ENCODE assay signal across 16 cellular contexts in genomic region chr17:64083093-64083492, GRCh38. TPM values are rescaled to one million over a fixed set of nuclear protein-coding genes. Genes with fewer than 3 reads are reported as not detected.
A peak's percentile ranks its signal among the peaks of the same experiment; 100 is the strongest.
DNase-seq lines count a peak whose midpoint lies in the region; ATAC-seq and TF ChIP-seq lines count a peak whose summit lies in the region.
"Had no signal": no experiment of that assay in that cellular context is flagged by ENCODE, and none has a peak within 500 bp of the region (broad histone marks: within the 10 kb centered on the region; RNA-seq: fewer than 3 reads in every experiment).

No MANE protein-coding gene starts in this region.

- H3K4me1 ChIP-seq in A673 (ENCODE audit: insufficient read depth, low read length, poor library complexity, severe bottlenecking) (peaks cover 13% of the 10 kb centered on the region), HCT116 (ENCODE audit: control insufficient read depth in 1 of 2, insufficient read depth in 2 of 2, low read length in 2 of 2) (peaks cover 34 to 60% of the 10 kb centered on the region in 2 experiments)

- no peak for ATAC-seq in HCT116
- ATAC-seq in activated naive CD8-positive, alpha-beta T cell treated with anti-CD3 and anti-CD28 coated beads, Interleukin-2, amount 50 U/mL, for 24 hours = no peak
- no peak for ATAC-seq in naive thymus-derived CD8-positive, alpha-beta T cell
- ATAC-seq in HG03095 (IDR thresholded peaks at IDR 0.05; ENCODE audit: unreplicated experiment) = no peak

- no peaks in the 10 kb centered on the region for H4K20me1 ChIP-seq in HCT116 (ENCODE audit: insufficient read depth)

- TF ChIP-seq CTCF in A673 (conservative IDR thresholded peaks at IDR 0.05; ENCODE audit: low read depth, low read length) = no peak
- no peak for TF ChIP-seq CTCF in HCT116 (IDR thresholded peaks at IDR 0.05 in 2 of 3, conservative IDR thresholded peaks at IDR 0.05 in 1 of 3; ENCODE audit: borderline replicate concordance in 1 of 3, insufficient read depth in 1 of 3, low read depth in 2 of 3, low read length in 2 of 3)

- H3K27me3 ChIP-seq in A673 (replicated peaks; ENCODE audit: insufficient read depth, low read depth, low read length, poor library complexity) (no peaks in the 10 kb centered on the region), HCT116 (ENCODE audit: insufficient read depth, low read length) (no peaks in the 10 kb centered on the region), MG63 (no peaks in the 10 kb centered on the region)

- intact Hi-C loops in A673 (cut with micrococcal nuclease; ENCODE audit: unreplicated experiment) (no loop called here), HCT116 (cut with micrococcal nuclease) (loop anchor here (2.0 kb wide), 1 partner anchor 46 kb away; no protein-coding TSS in a partner anchor)

- H3K27me3 Mint-ChIP-seq in activated naive CD8-positive, alpha-beta T cell treated with anti-CD3 and anti-CD28 coated beads, Interleukin-2, amount 50 U/mL, for 24 hours = no peaks in the 10 kb centered on the region
- no peaks in the 10 kb centered on the region for H3K27me3 Mint-ChIP-seq in naive thymus-derived CD8-positive, alpha-beta T cell
- H3K27me3 Mint-ChIP-seq: memory B cell had no signal

- TF ChIP-seq RAD21 in HCT116 (IDR thresholded peaks at IDR 0.05; ENCODE audit: low read depth) = no peak

- peaks cover 16% of the 10 kb centered on the region for H3K36me3 Mint-ChIP-seq in activated naive CD8-positive, alpha-beta T cell treated with anti-CD3 and anti-CD28 coated beads, Interleukin-2, amount 50 U/mL, for 24 hours (ENCODE audit: low read depth)
- H3K36me3 Mint-ChIP-seq in naive thymus-derived CD8-positive, alpha-beta T cell = peaks cover 2 to 6% (median 4%) of the 10 kb centered on the region in 3 donors

- no peak overlapping the region for H3K9ac ChIP-seq in HCT116 (ENCODE audit: low read length)

- DNase-seq in A673 (ENCODE audit: low spot score) = no peak
- DNase-seq in HCT116 (ENCODE audit: low read depth, low spot score) = no peak
- DNase-seq in activated naive CD8-positive, alpha-beta T cell treated with anti-CD3 and anti-CD28 coated beads, Interleukin-2, amount 50 U/mL, for 24 hours = no peak
- no peak for DNase-seq in naive thymus-derived CD8-positive, alpha-beta T cell
- DNase-seq in NCI-H128 (lab: John Stamatoyannopoulos, UW; ENCODE audit: unreplicated experiment) = no peak
- no peak for DNase-seq in foreskin melanocyte
- no peak for DNase-seq in MG63
- DNase-seq: activated T-cell treated with anti-CD3 and anti-CD28 coated beads, Interleukin-2, amount 50 U/mL, for 1 hour; dermis blood vessel endothelial cell; KBM-7; NCI-H748 treated with DMSO at 0.1 percent for 48 hours; SHP77 treated with DMSO at 0.1 percent for 48 hours; stimulated activated CD8-positive, alpha-beta memory T cell treated with anti-CD3 and anti-CD28 coated beads, Interleukin-4, amount 100 ng/mL, for 48 hours had no signal

- H3K79me2 ChIP-seq in HCT116 (ENCODE audit: insufficient read depth, low read length) = no peaks in the 10 kb centered on the region

- H3K27ac Mint-ChIP-seq in activated naive CD8-positive, alpha-beta T cell treated with anti-CD3 and anti-CD28 coated beads, Interleukin-2, amount 50 U/mL, for 24 hours = peak overlapping the region; percentile 88
- H3K27ac Mint-ChIP-seq in naive thymus-derived CD8-positive, alpha-beta T cell = peak overlapping the region in 6 of 10 donors; percentile 8 to 85 (median 18)
- H3K27ac Mint-ChIP-seq: memory B cell had no signal

- CTCF ChIA-PET in A673 (lab: Charles Lee) (no interaction called here), HCT116 (lab: Charles Lee) (interaction anchor here (1.0 to 1.5 kb wide), 4 partner anchors 19 to 55 kb away, joined by 4 to 10 read pairs (median 6); no protein-coding TSS in a partner anchor)

- RAD21 ChIA-PET in HCT116 (lab: Charles Lee; ENCODE audit: low non-redundant PET in 1 of 2, low total read pairs in 2 of 2, uncharacterized antibody in 2 of 2, unreplicated experiment in 2 of 2) = no interaction called here

- H3K9me3 Mint-ChIP-seq in activated naive CD8-positive, alpha-beta T cell treated with anti-CD3 and anti-CD28 coated beads, Interleukin-2, amount 50 U/mL, for 24 hours = no peaks in the 10 kb centered on the region
- H3K9me3 Mint-ChIP-seq in naive thymus-derived CD8-positive, alpha-beta T cell = no peaks in the 10 kb centered on the region
- H3K9me3 Mint-ChIP-seq: CD14-positive monocyte, memory B cell had no signal

- no TSS peak for BruUV-seq in A673 (replicated peaks; lab: Mats Ljungman, UMichigan)
- BruUV-seq in HCT116 (replicated peaks; lab: Mats Ljungman, UMichigan) = no TSS peak

- H3K4me3 ChIP-seq in A673 (ENCODE audit: low read depth, low read length, poor library complexity, severe bottlenecking) (no peak overlapping the region), HCT116 (replicated peaks in 1 of 2; ENCODE audit: low read depth in 1 of 2, low read length in 2 of 2) (no peak overlapping the region), MG63 (no peak overlapping the region)

- no peak overlapping the region for H3K4me3 Mint-ChIP-seq in activated naive CD8-positive, alpha-beta T cell treated with anti-CD3 and anti-CD28 coated beads, Interleukin-2, amount 50 U/mL, for 24 hours
- H3K4me3 Mint-ChIP-seq in naive thymus-derived CD8-positive, alpha-beta T cell = no peak overlapping the region
- H3K4me3 Mint-ChIP-seq: memory B cell had no signal

- TF ChIP-seq POLR2A in HCT116 (IDR thresholded peaks at IDR 0.05; ENCODE audit: borderline replicate concordance, extremely low read depth, insufficient read depth, insufficient read length) = no peak

- POLR2A ChIA-PET in A673 (lab: Charles Lee; ENCODE audit: low non-redundant PET) = no interaction called here
- POLR2A ChIA-PET in HCT116 (lab: Charles Lee) = interaction anchor here (1.2 to 1.6 kb wide), 3 partner anchors 9 to 47 kb away, joined by 4 read pairs; no protein-coding TSS in a partner anchor
- POLR2A ChIA-PET in naive thymus-derived CD8-positive, alpha-beta T cell (lab: Charles Lee) = interaction anchor here (2.3 kb wide), 1 partner anchor 47 kb away, joined by 18 read pairs; the partner anchor contains the start of gene ERN1

- H3K36me3 ChIP-seq in A673 (ENCODE audit: insufficient read depth, low read length, poor library complexity, severe bottlenecking) (no peaks in the 10 kb centered on the region), HCT116 (ENCODE audit: control insufficient read depth in 1 of 2, insufficient read depth in 2 of 2, low read length in 2 of 2) (no peaks in the 10 kb centered on the region), MG63 (no peaks in the 10 kb centered on the region)

- peaks cover 29% of the 10 kb centered on the region for H3K4me1 Mint-ChIP-seq in activated naive CD8-positive, alpha-beta T cell treated with anti-CD3 and anti-CD28 coated beads, Interleukin-2, amount 50 U/mL, for 24 hours
- peaks cover 10 to 28% (median 24%) of the 10 kb centered on the region in 4 donors for H3K4me1 Mint-ChIP-seq in naive thymus-derived CD8-positive, alpha-beta T cell

- H3K27ac ChIP-seq in A673 (ENCODE audit: low read depth, low read length, poor library complexity, severe bottlenecking) = peak overlapping the region; percentile 56
- no peak overlapping the region for H3K27ac ChIP-seq in HCT116 (ENCODE audit: low read depth, low read length)

- no peaks in the 10 kb centered on the region for H3K9me3 ChIP-seq in A673 (ENCODE audit: low read depth, low read length, poor library complexity, severe bottlenecking)
- no peaks in the 10 kb centered on the region for H3K9me3 ChIP-seq in HCT116 (ENCODE audit: control insufficient read depth in 1 of 2, insufficient read depth in 1 of 2, low read depth in 1 of 2, low read length in 2 of 2)
- no peaks in the 10 kb centered on the region; the same call in 1 of the 2 replicates for H3K9me3 ChIP-seq in MG63

- H3K9me2 ChIP-seq in HCT116 (ENCODE audit: insufficient read depth) = no peaks in the 10 kb centered on the region

- no peak overlapping the region for H2AFZ ChIP-seq in HCT116 (ENCODE audit: low read depth, low read length, poor library complexity, severe bottlenecking)

- H3K4me2 ChIP-seq in HCT116 (ENCODE audit: low read length) = no peak overlapping the region

TF ChIP-seq in HCT116, 20 proteins besides CTCF, POLR2A, EP300 and RAD21:
- TF ChIP-seq SP1 (IDR thresholded peaks at IDR 0.05; ENCODE audit: low read depth) = no peak
- TF ChIP-seq JUND (IDR thresholded peaks at IDR 0.05) = peak; percentile 8; the same call in 1 of the 2 replicates
- no peak for TF ChIP-seq SIN3A (IDR thresholded peaks at IDR 0.05; ENCODE audit: low read depth)
- TF ChIP-seq EGR1 (IDR thresholded peaks at IDR 0.05; ENCODE audit: low read depth) = no peak
- no peak for TF ChIP-seq ZNF274 (IDR thresholded peaks at IDR 0.05; ENCODE audit: low read depth, low read length)

RNA-seq across cellular contexts. Expression of gene ERN1, which starts 46.9 kb away (rescaled TPM):
- total RNA-seq in A673 (2021) = 6.7 and 8.0 TPM in 2 replicates
- total RNA-seq in HCT116 (2021; ENCODE audit: unreplicated experiment) = 28.2 TPM
- 10.8 and 11.2 TPM in 2 replicates for polyA plus RNA-seq in HCT116 (2012)
- 10 to 100 TPM; 23.6 to 24.0 TPM for total RNA-seq in naive thymus-derived CD8-positive, alpha-beta T cell
- polyA plus RNA-seq in naive thymus-derived CD8-positive, alpha-beta T cell = 10 to 100 TPM in 2 of 3 donors, 1 to 10 TPM in 1; 9.3 to 21.2 (median 11.5) TPM
- 3.0 and 6.9 TPM in 2 replicates for total RNA-seq in MG63 (2014; rRNA removed; shearing (Covaris generic); ENCODE audit: low replicate concordance)
